In the genomic region with DNA sequence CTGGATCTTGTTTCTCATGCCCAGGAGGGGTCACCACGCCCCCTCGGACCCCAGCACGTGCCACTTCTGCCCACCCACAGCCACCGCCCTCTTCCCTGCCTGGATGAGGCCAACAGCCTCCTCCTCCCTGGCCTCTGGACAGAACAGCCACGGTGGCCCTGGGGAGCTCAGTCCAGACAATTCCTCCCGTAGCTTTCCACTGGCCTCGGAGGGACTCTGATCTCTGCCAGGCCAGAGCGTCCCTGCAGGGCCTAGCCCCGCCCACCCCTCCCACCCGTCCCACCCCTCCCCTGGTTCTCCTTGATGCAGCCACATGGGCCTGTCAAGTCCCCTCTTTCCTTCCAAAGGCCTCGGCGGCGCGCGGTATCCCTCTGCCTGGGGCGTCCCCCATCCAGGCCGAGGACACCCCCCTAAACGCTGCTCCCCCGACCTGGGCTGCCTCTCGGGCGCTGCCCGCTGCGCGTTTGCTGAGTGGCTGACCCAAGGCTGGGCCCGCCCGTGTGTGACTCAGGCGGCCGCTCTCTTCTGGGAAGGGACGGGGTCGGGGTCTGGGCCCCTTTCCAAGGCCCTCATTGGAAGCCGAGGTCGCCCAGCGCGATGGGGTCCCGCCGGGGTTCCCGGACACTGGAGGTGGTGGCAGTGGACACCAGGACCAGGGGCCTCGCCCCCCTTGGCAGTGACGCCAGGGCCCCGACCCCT, we compare ENCODE assay signal across 1 cellular context.
TF ChIP-seq lines count a peak whose summit lies in the region.

No MANE protein-coding gene starts in this region.

TF ChIP-seq in HCT116, 20 proteins besides CTCF, POLR2A, EP300 and RAD21 (continued from another document):
- TF ChIP-seq ATF3 (IDR thresholded peaks at IDR 0.05) (no peak), CBX3 (IDR thresholded peaks at IDR 0.05; ENCODE audit: low read depth) (no peak), SP1 (IDR thresholded peaks at IDR 0.05; ENCODE audit: low read depth) (no peak)
